In genomic region chr2:188085421-188085820, GRCh38 we compare ENCODE assay signal across 15 cellular contexts.
"Had no signal": no experiment of that assay in that cellular context is flagged by ENCODE, and none has a peak within 500 bp of the region (broad histone marks: within the 10 kb centered on the region; RNA-seq: fewer than 3 reads in every experiment).

No MANE protein-coding gene starts in this region.

- H3K4me3 ChIP-seq: adrenal gland, prostate gland, testis, upper lobe of left lung had no signal

- H3K4me1 ChIP-seq: adrenal gland, foreskin keratinocyte, prostate gland, testis, upper lobe of left lung had no signal

- DNase-seq: activated CD4-positive, alpha-beta T cell treated with anti-CD3 and anti-CD28 coated beads for 36 hours; activated CD4-positive, alpha-beta T cell treated with anti-CD3 and anti-CD28 coated beads, Interleukin-2, amount 50 U/mL, for 48 hours; activated gamma-delta T cell treated with Interleukin-2 at 50 U/mL for 16 hours; activated T-cell treated with anti-CD3 and anti-CD28 coated beads for 4 hours; adrenal gland; foreskin keratinocyte; immature natural killer cell; right cardiac atrium; stimulated activated CD4-positive, alpha-beta T cell treated with anti-CD3 and anti-CD28 coated beads, Interleukin-2, amount 100 ng/mL, for 24 hours; stimulated activated naive CD8-positive, alpha-beta T cell treated with anti-CD3 and anti-CD28 coated beads, Interleukin-15, Interleukin-2, amounts not matched to agents 100 U/mL and 50 U/mL, for 24 hours; testis; upper lobe of left lung; WERI-Rb-1 had no signal

- H3K36me3 ChIP-seq: adrenal gland, prostate gland, upper lobe of left lung, WERI-Rb-1 had no signal

- H3K27me3 ChIP-seq: adrenal gland, foreskin keratinocyte, testis, upper lobe of left lung had no signal

- ATAC-seq: activated CD4-positive, alpha-beta T cell treated with anti-CD3 and anti-CD28 coated beads for 36 hours; activated naive CD4-positive, alpha-beta T cell treated with anti-CD3 and anti-CD28 coated beads, Interleukin-2, amount 50 U/mL, for 72 hours; foreskin keratinocyte; right cardiac atrium; stimulated activated naive CD8-positive, alpha-beta T cell treated with anti-CD3 and anti-CD28 coated beads, Interleukin-15, Interleukin-2, amounts not matched to agents 100 U/mL and 50 U/mL, for 24 hours had no signal

- H3K27ac ChIP-seq: adrenal gland, foreskin keratinocyte, prostate gland, testis, upper lobe of left lung, WERI-Rb-1 had no signal

- H3K9me3 ChIP-seq: prostate gland, testis, upper lobe of left lung had no signal
